ENCODE assay signal across 8 cellular contexts in genomic region chr19:10194500-10195198, GRCh38. TPM values are rescaled to one million over a fixed set of nuclear protein-coding genes. Genes with fewer than 3 reads are reported as not detected.
DNase-seq lines count a peak whose midpoint lies in the region; FAIRE-seq and TF ChIP-seq lines count a peak whose summit lies in the region.

Gene DNMT1, minus strand, starts transcription at chr19:10194953. Its CDS starts 54 bp downstream, at chr19:10194899.

- H3K4me3 ChIP-seq in H1 (ENCODE audit: extremely low read depth in 1 of 4, insufficient read depth in 2 of 4, low read depth in 3 of 4, low read length in 4 of 4) = peak within 1 kb of the TSS; percentile 64 to 92 (median 80)
- peak within 1 kb of the TSS; percentile 96 for H3K4me3 ChIP-seq in mesenchymal stem cell (ENCODE audit: insufficient read depth in 1 of 2, low read depth in 1 of 2, low read length in 2 of 2)

- peak within 1 kb of the TSS; percentile 84 for H3K56ac ChIP-seq in H1 (replicated peaks; ENCODE audit: insufficient read length, low read depth, low read length)

- H3K9ac ChIP-seq in H1 (replicated peaks in 1 of 4; ENCODE audit: extremely low read depth in 1 of 4, low read depth in 3 of 4, low read length in 3 of 4) (peak within 1 kb of the TSS; percentile 84 to 92 (median 88)), mesenchymal stem cell (ENCODE audit: low read length) (peak within 1 kb of the TSS; percentile 86)

- H2BK120ac ChIP-seq in H1 (replicated peaks; ENCODE audit: low read depth, low read length) = no peak within 1 kb of the TSS
- peak within 1 kb of the TSS; percentile 79 for H2BK120ac ChIP-seq in mesenchymal stem cell (ENCODE audit: low read depth, low read length)

- H3K4me2 ChIP-seq in H1 (ENCODE audit: insufficient read depth in 1 of 2, low read depth in 2 of 2, low read length in 2 of 2) = peak within 1 kb of the TSS; percentile 91 to 93
- H3K4me2 ChIP-seq in mesenchymal stem cell (ENCODE audit: low read length, poor library complexity, severe bottlenecking) = peak within 1 kb of the TSS; percentile 68

- H2AFZ ChIP-seq in H1 (ENCODE audit: low read length) (no peak within 1 kb of the TSS; the same call in 1 of the 2 replicates), mesenchymal stem cell (ENCODE audit: low read depth, low read length) (peak within 1 kb of the TSS; percentile 100)

- H4K91ac ChIP-seq in H1 (replicated peaks; ENCODE audit: insufficient read length, low read length) = peak within 1 kb of the TSS; percentile 79
- H4K91ac ChIP-seq in mesenchymal stem cell (ENCODE audit: low read length) = peak within 1 kb of the TSS; percentile 95

- peak within 1 kb of the TSS; percentile 80; the same call in 1 of the 2 replicates for H2BK12ac ChIP-seq in H1 (ENCODE audit: low read depth, low read length)
- peak within 1 kb of the TSS in 1 of 2 experiments; percentile 57 for H2BK12ac ChIP-seq in mesenchymal stem cell (ENCODE audit: low read length in 2 of 2)

- peak in 1 of 2 experiments; percentile 100; a peak in 2 of 3 replicates for TF ChIP-seq EP300 in H1 (IDR thresholded peaks at IDR 0.05; ENCODE audit: borderline replicate concordance in 1 of 2, low read depth in 2 of 2, low read length in 2 of 2)

- H4K8ac ChIP-seq in H1 (ENCODE audit: extremely low read depth, insufficient read depth, low read length) (peak within 1 kb of the TSS; percentile 90), mesenchymal stem cell (ENCODE audit: low read length) (peak within 1 kb of the TSS; percentile 99)

- H3K23ac ChIP-seq in H1 (ENCODE audit: insufficient read length) (no peak within 1 kb of the TSS), mesenchymal stem cell (ENCODE audit: low read length in 2 of 2) (peak within 1 kb of the TSS in 1 of 2 experiments; percentile 65)

- H3K23me2 ChIP-seq in H1 (ENCODE audit: low read depth, low read length) = peaks cover 8% of the 10 kb centered on the region

- H3K36me3 ChIP-seq in H1 (ENCODE audit: control insufficient read depth in 2 of 4, insufficient read depth in 4 of 4, low read length in 3 of 4) (peaks cover 0 to 9% (median 1%) of the 10 kb centered on the region in 4 experiments; a peak in 2 of 8 replicates), mesenchymal stem cell (ENCODE audit: control insufficient read depth in 1 of 2, insufficient read depth in 2 of 2, low read depth in 1 of 2, low read length in 2 of 2) (peaks cover 0 to 7% of the 10 kb centered on the region in 2 experiments)

- H3K18ac ChIP-seq in H1 (ENCODE audit: extremely low read depth, low read length) (peak within 1 kb of the TSS; percentile 88), mesenchymal stem cell (ENCODE audit: low read depth in 1 of 2, low read length in 2 of 2) (peak within 1 kb of the TSS; percentile 88 to 98)

- H3K14ac ChIP-seq in H1 (ENCODE audit: insufficient read length) = no peak within 1 kb of the TSS
- H3K14ac ChIP-seq in mesenchymal stem cell (ENCODE audit: low read length in 2 of 2) = peak within 1 kb of the TSS in 1 of 2 experiments; percentile 72

- H3K27me3 ChIP-seq in H1 (replicated peaks in 1 of 4; ENCODE audit: control insufficient read depth in 3 of 4, extremely low read depth in 1 of 4, insufficient read depth in 3 of 4, low read length in 3 of 4) (no peaks in the 10 kb centered on the region), mesenchymal stem cell (ENCODE audit: control insufficient read depth in 1 of 2, insufficient read depth in 1 of 2, low read length in 2 of 2) (no peaks in the 10 kb centered on the region)

- DNase-seq in CMK (ENCODE audit: low read depth) (peak; percentile 95), GM20000 (ENCODE audit: low spot score) (peak; percentile 99), HUDEP-2 (lab: John Stamatoyannopoulos, UW; ENCODE audit: unreplicated experiment in 76 of 76) (peak; percentile 80 to 100 (median 99)), NOMO-1 treated with dmso at 0.1 percent for 144 hours (lab: John Stamatoyannopoulos, UW; ENCODE audit: unreplicated experiment) (peak; percentile 97), H1 (ENCODE audit: low read depth in 1 of 2, low spot score in 2 of 2) (peak; percentile 85 to 99), mesenchymal stem cell (peak; percentile 97)
- peak; percentile 96 to 98 (median 97) for DNase-seq in activated CD8-positive, alpha-beta memory T cell treated with anti-CD3 and anti-CD28 coated beads for 48 hours (ENCODE audit: low read depth in 2 of 3, low spot score in 2 of 3)
- peak; percentile 94 for DNase-seq in stimulated activated CD8-positive, alpha-beta memory T cell treated with anti-CD3 and anti-CD28 coated beads, Interleukin-12 subunit alpha, Interleukin-12 subunit beta, amount 100 ng/mL, for 24 hours (ENCODE audit: extremely low read depth)

- H4K5ac ChIP-seq in H1 (ENCODE audit: insufficient read length, low read depth, low read length) = peak within 1 kb of the TSS; percentile 99

- H3K4me1 ChIP-seq in H1 (replicated peaks in 1 of 4; ENCODE audit: control insufficient read depth in 3 of 4, insufficient read depth in 4 of 4, low read length in 3 of 4) (no peaks in the 10 kb centered on the region), mesenchymal stem cell (ENCODE audit: control insufficient read depth, insufficient read depth, low read depth, low read length) (peaks cover 8% of the 10 kb centered on the region)

- H2BK5ac ChIP-seq in H1 (ENCODE audit: low read depth, low read length) = peak within 1 kb of the TSS; percentile 98
- peak within 1 kb of the TSS; percentile 71 for H2BK5ac ChIP-seq in mesenchymal stem cell (ENCODE audit: low read depth, low read length, poor library complexity, severe bottlenecking)

- H2BK20ac ChIP-seq in H1 (ENCODE audit: low read length) = no peak within 1 kb of the TSS

- TF ChIP-seq CTCF in GM20000 (IDR thresholded peaks at IDR 0.05; ENCODE audit: extremely low read depth, missing control alignments) (no peak), H1 (IDR thresholded peaks at IDR 0.05; ENCODE audit: control extremely low read depth in 1 of 3, insufficient read depth in 1 of 3, low read depth in 1 of 3, low read length in 3 of 3) (no peak)

- H2BK15ac ChIP-seq in H1 (ENCODE audit: low read length) (no peak within 1 kb of the TSS; the same call in 1 of the 2 replicates), mesenchymal stem cell (ENCODE audit: low read depth, poor library complexity, severe bottlenecking) (peak within 1 kb of the TSS; percentile 99)

- TF ChIP-seq RAD21 in H1 (IDR thresholded peaks at IDR 0.05 in 1 of 2, conservative IDR thresholded peaks at IDR 0.05 in 1 of 2; ENCODE audit: low read depth in 2 of 2, low read length in 2 of 2) = no peak; a peak in 1 of 4 replicates

- no peak for FAIRE-seq in H1 (lab: Jason Lieb, UNC)

- H2AK5ac ChIP-seq in H1 (ENCODE audit: low read depth, low read length) = peak within 1 kb of the TSS; percentile 82; the same call in 1 of the 2 replicates
- H2AK5ac ChIP-seq in mesenchymal stem cell (ENCODE audit: low read length, severe bottlenecking) = no peak within 1 kb of the TSS

- TF ChIP-seq POLR2A in H1 (IDR thresholded peaks at IDR 0.05; ENCODE audit: control extremely low read depth in 1 of 2, low read depth in 2 of 2, low read length in 2 of 2) = peak; percentile 82 to 97

- H4K20me1 ChIP-seq in H1 (replicated peaks in 1 of 2; ENCODE audit: control insufficient read depth in 1 of 2, insufficient read depth in 2 of 2, low read length in 2 of 2) = peaks cover 0 to 13% of the 10 kb centered on the region in 2 experiments

- CTCF ChIA-PET in H1 (lab: Charles Lee; ENCODE audit: partially characterized antibody) = interaction anchor here (1.4 to 2.3 kb wide), 3 partner anchors 27 to 56 kb away, joined by 3 to 9 read pairs (median 7); no protein-coding TSS in a partner anchor

- H3K79me2 ChIP-seq in H1 (ENCODE audit: control insufficient read depth in 1 of 2, insufficient read depth in 2 of 2, low read length in 2 of 2) = peaks cover 36 to 48% of the 10 kb centered on the region in 2 experiments

- H3K9me3 ChIP-seq in H1 (ENCODE audit: insufficient read depth in 2 of 2, low read depth in 1 of 2, low read length in 1 of 2) (no peaks in the 10 kb centered on the region), mesenchymal stem cell (ENCODE audit: control insufficient read depth, low read length) (no peaks in the 10 kb centered on the region)

- H3K27ac ChIP-seq in H1 (ENCODE audit: low read depth, low read length) (peak within 1 kb of the TSS; percentile 83), mesenchymal stem cell (ENCODE audit: low read length, poor library complexity, severe bottlenecking) (peak within 1 kb of the TSS; percentile 75)

- POLR2A ChIA-PET in H1 (lab: Charles Lee; ENCODE audit: partially characterized antibody) = interaction anchor here (0.7 to 2.1 kb wide), 29 partner anchors 8 to 214 kb away, joined by 3 to 14 read pairs (median 3); partner anchors contain the start of genes ICAM1, MRPL4, PPAN and RAVER1

- H3K4ac ChIP-seq in H1 (replicated peaks; ENCODE audit: insufficient read length, low read depth, low read length) (no peak within 1 kb of the TSS), mesenchymal stem cell (ENCODE audit: low read depth in 1 of 2, low read length in 2 of 2) (peak within 1 kb of the TSS; percentile 45 to 81)

- peaks cover 8% of the 10 kb centered on the region for H3K79me1 ChIP-seq in H1 (ENCODE audit: low read depth, low read length)
- no peaks in the 10 kb centered on the region for H3K79me1 ChIP-seq in mesenchymal stem cell (replicated peaks; ENCODE audit: low read length, poor library complexity, severe bottlenecking)

- 1% methylated on average over 58 of the region's 71 CpGs; no CpG with 5 or more reads in 1 of the 2 experiments for WGBS in H1 (ENCODE audit: extremely low coverage in 1 of 2, insufficient coverage in 1 of 2, insufficient read length in 1 of 2, insufficient replicate concordance in 2 of 2, low coverage in 1 of 2, low lambda C conversion rate in 2 of 2, missing lambda C conversion rate in 1 of 2), 2 experiments
- under 1% methylated on average over 62 of the region's 71 CpGs for WGBS in mesenchymal stem cell

TF ChIP-seq in H1, 55 proteins besides CTCF, POLR2A, EP300 and RAD21 (continues in another document):
- no peak for TF ChIP-seq SP2 (IDR thresholded peaks at IDR 0.05; ENCODE audit: low read length)
- TF ChIP-seq RBBP5 (IDR thresholded peaks at IDR 0.05; ENCODE audit: borderline replicate concordance, low read depth, low read length) = no peak; the same call in 1 of the 2 replicates
- TF ChIP-seq CBX5 (IDR thresholded peaks at IDR 0.05; ENCODE audit: low read depth, low read length) = no peak
- TF ChIP-seq KDM4A (IDR thresholded peaks at IDR 0.05; ENCODE audit: low read depth, low read length, severe bottlenecking) = peak; percentile 64

RNA-seq across cellular contexts. Expression of gene DNMT1, which starts in this region (rescaled TPM):
- total RNA-seq in H1 (2021; fragmentation: NEBNext Ultra II Directional; extraction: Animal tissue kit (Norgen Biotek cat#: 25700)) = 208 and 210 TPM in 2 replicates
- 101 and 121 TPM in 2 replicates for polyA plus RNA-seq in H1 (2011; rRNA removed)
- 79.7 TPM for polyA plus RNA-seq in H1 (2011; cell fraction: cytosol; rRNA removed)
- 295 TPM for polyA plus RNA-seq in H1 (2011; cell fraction: nucleus; rRNA removed)
- 179 to 246 TPM (median 190 TPM) in 4 replicates for polyA plus RNA-seq in H1 (2012, experiment 1 of 2)
- polyA plus RNA-seq in H1 (2012, experiment 2 of 2) = 57.7 TPM
- 165 TPM for polyA plus RNA-seq in H1 (2013, experiment 1 of 2)
- 148 TPM for polyA plus RNA-seq in H1 (2013, experiment 2 of 2)
- 129 and 138 TPM in 2 replicates for polyA minus RNA-seq in H1 (2011; rRNA and poly(A)+ RNA removed)
- polyA minus RNA-seq in H1 (2011; cell fraction: cytosol; rRNA and poly(A)+ RNA removed) = 111 TPM
- 124 TPM for polyA minus RNA-seq in H1 (2011; cell fraction: nucleus; rRNA and poly(A)+ RNA removed)
- polyA plus RNA-seq in mesenchymal stem cell (2013, experiment 1 of 2) = 37.1 TPM
- 34.8 TPM for polyA plus RNA-seq in mesenchymal stem cell (2013, experiment 2 of 2)

Comparison
In these comparisons a context has a peak if more than half of its experiments do, and no peak if none do; other contexts are left out.
1. Peak in every context shown above with its lines: DNase-seq, H3K4me3 ChIP-seq and H3K27ac ChIP-seq.